Comparison of ENCODE assay signal across 1 cellular context in genomic region chr14:65792208-65792905, GRCh38.
TF ChIP-seq lines count a peak whose summit lies in the region.

No MANE protein-coding gene starts in this region.

TF ChIP-seq in IMR-90, 13 proteins besides CTCF, POLR2A, EP300 and RAD21 (continued from another document):
- no peak for TF ChIP-seq BHLHE40 (IDR thresholded peaks at IDR 0.05; ENCODE audit: low read depth, low read length)
- TF ChIP-seq CEBPB (IDR thresholded peaks at IDR 0.05; ENCODE audit: low read depth, low read length): no peak
- TF ChIP-seq RFX5 (IDR thresholded peaks at IDR 0.05; ENCODE audit: low read depth, low read length): no peak
- no peak for TF ChIP-seq RCOR1 (IDR thresholded peaks at IDR 0.05; ENCODE audit: insufficient replicate concordance, low read length)
- no peak for TF ChIP-seq NFE2L2 (IDR thresholded peaks at IDR 0.05; ENCODE audit: low read depth, low read length)
- no peak for TF ChIP-seq USF2 (IDR thresholded peaks at IDR 0.05; ENCODE audit: low read depth, low read length)
- no peak for TF ChIP-seq ELK1 (IDR thresholded peaks at IDR 0.05; ENCODE audit: borderline replicate concordance, low read depth, low read length)
- TF ChIP-seq SMC3 (IDR thresholded peaks at IDR 0.05; ENCODE audit: low read depth, low read length): no peak
- TF ChIP-seq MAZ (IDR thresholded peaks at IDR 0.05; ENCODE audit: borderline replicate concordance, low read depth, low read length): no peak
